In genomic region chr14:68146812-68147211, GRCh38 we compare ENCODE assay signal across 11 cellular contexts.
DNase-seq lines count a peak whose midpoint lies in the region; ATAC-seq and TF ChIP-seq lines count a peak whose summit lies in the region.
"Had no signal": no experiment of that assay in that cellular context is flagged by ENCODE, and none has a peak within 500 bp of the region (broad histone marks: within the 10 kb centered on the region; RNA-seq: fewer than 3 reads in every experiment).

No MANE protein-coding gene starts in this region.

- DNase-seq in heart left ventricle (no peak), left ventricle myocardium superior (no peak), MCF 10A (ENCODE audit: unreplicated experiment) (peak; percentile 82), mesenchymal stem cell (peak; percentile 93), vagina (ENCODE audit: extremely low spot score in 2 of 2) (no peak), MV-4-11 (lab: John Stamatoyannopoulos, UW) (no peak), activated gamma-delta T cell (lab: John Stamatoyannopoulos, UW) (no peak)
- DNase-seq in CD8-positive, alpha-beta T cell = no peak
- DNase-seq: activated B cell treated with CpG ODN at 0.5 μM for 24 hours, NCI-H1436 had no signal

- H3K27ac Mint-ChIP-seq in MCF 10A (ENCODE audit: low read depth, unreplicated experiment) = peak overlapping the region; percentile 95
- no peak overlapping the region for H3K27ac Mint-ChIP-seq in CD8-positive, alpha-beta T cell
- H3K27ac Mint-ChIP-seq: activated B cell treated with CpG ODN at 0.5 μM for 24 hours, B cell had no signal

- H3K27me3 Mint-ChIP-seq in MCF 10A (ENCODE audit: insufficient read depth, unreplicated experiment) = no peaks in the 10 kb centered on the region
- no peaks in the 10 kb centered on the region for H3K27me3 Mint-ChIP-seq in CD8-positive, alpha-beta T cell (ENCODE audit: low read depth)
- H3K27me3 Mint-ChIP-seq: activated B cell treated with CpG ODN at 0.5 μM for 24 hours, B cell had no signal

- WGBS in heart left ventricle, 4 donors = 69 to 79% (median 76%) methylated on average over 3 of the region's 3 CpGs
- 6% methylated on average over 2 of the region's 3 CpGs for WGBS in mesenchymal stem cell

- no peak overlapping the region for H2BK15ac ChIP-seq in mesenchymal stem cell (ENCODE audit: low read depth, poor library complexity, severe bottlenecking)

- CTCF ChIA-PET in MCF 10A (lab: Yijun Ruan, JAX) = interaction anchor here (0.9 kb wide), 1 partner anchor 643 kb away, joined by 3 read pairs; no protein-coding TSS in a partner anchor
- CTCF ChIA-PET in CD8-positive, alpha-beta T cell (lab: Charles Lee) = no interaction called here

- H3K4me1 ChIP-seq in heart left ventricle = peaks cover 0 to 40% (median 20%) of the 10 kb centered on the region in 12 donors
- peaks cover 8% of the 10 kb centered on the region for H3K4me1 ChIP-seq in mesenchymal stem cell (ENCODE audit: control insufficient read depth, insufficient read depth, low read depth, low read length)
- H3K4me1 ChIP-seq in vagina = peaks cover 49% of the 10 kb centered on the region
- peaks cover 11% of the 10 kb centered on the region for H3K4me1 ChIP-seq in CD8-positive, alpha-beta T cell (ENCODE audit: insufficient read depth, low read length)

- ATAC-seq in heart left ventricle = peak in 2 of 4 donors; percentile 14 to 36
- ATAC-seq in left ventricle myocardium superior = no peak
- no peak for ATAC-seq in CD8-positive, alpha-beta T cell

- POLR2A ChIA-PET in MCF 10A (lab: Yijun Ruan, JAX) = interaction anchor here (1.6 kb wide), 1 partner anchor 11 kb away, joined by 7 read pairs; no protein-coding TSS in a partner anchor
- POLR2A ChIA-PET in CD8-positive, alpha-beta T cell (lab: Charles Lee) = no interaction called here

- intact Hi-C loops in heart left ventricle (cut with DNase I) = loop anchor here in 3 of 10 donors (5.0 to 10.0 kb wide), 5 partner anchors 85 to 668 kb away; no protein-coding TSS in a partner anchor
- intact Hi-C loops in left ventricle myocardium superior (cut with micrococcal nuclease) = loop anchor here (10.0 kb wide), 1 partner anchor 98 kb away; no protein-coding TSS in a partner anchor
- intact Hi-C loops in MCF 10A (cut with micrococcal nuclease) = no loop called here
- intact Hi-C loops in vagina (cut with DNase I) = no loop called here
- intact Hi-C loops in CD8-positive, alpha-beta T cell (cut with DNase I, micrococcal nuclease) = no loop called here

- peaks cover 53% of the 10 kb centered on the region for H3K4me1 Mint-ChIP-seq in MCF 10A (ENCODE audit: insufficient read depth, unreplicated experiment)
- peaks cover 18% of the 10 kb centered on the region for H3K4me1 Mint-ChIP-seq in CD8-positive, alpha-beta T cell (ENCODE audit: low read depth)
- H3K4me1 Mint-ChIP-seq: activated B cell treated with CpG ODN at 0.5 μM for 24 hours, B cell had no signal

- BruUV-seq in MCF 10A (replicated peaks; lab: Mats Ljungman, UMichigan) = TSS peak; percentile 99

- H2BK5ac ChIP-seq in mesenchymal stem cell (ENCODE audit: low read depth, low read length, poor library complexity, severe bottlenecking) = no peak overlapping the region

- no peak overlapping the region for H4K8ac ChIP-seq in mesenchymal stem cell (ENCODE audit: low read length)

- peaks cover 8% of the 10 kb centered on the region for H3K79me1 ChIP-seq in mesenchymal stem cell (replicated peaks; ENCODE audit: low read length, poor library complexity, severe bottlenecking)

- H3K4me3 ChIP-seq in heart left ventricle (no peak overlapping the region), mesenchymal stem cell (ENCODE audit: insufficient read depth in 1 of 2, low read depth in 1 of 2, low read length in 2 of 2) (peak overlapping the region in 1 of 2 experiments; percentile 21), vagina (no peak overlapping the region)
- H3K4me3 ChIP-seq in CD8-positive, alpha-beta T cell (ENCODE audit: low read depth, low read length) = no peak overlapping the region

- H3K9me3 Mint-ChIP-seq in MCF 10A (ENCODE audit: unreplicated experiment) = peaks cover 9% of the 10 kb centered on the region
- H3K9me3 Mint-ChIP-seq in CD8-positive, alpha-beta T cell = peaks cover 24% of the 10 kb centered on the region

- no peaks in the 10 kb centered on the region for H3K36me3 ChIP-seq in heart left ventricle
- H3K36me3 ChIP-seq in mesenchymal stem cell (ENCODE audit: control insufficient read depth in 1 of 2, insufficient read depth in 2 of 2, low read depth in 1 of 2, low read length in 2 of 2) = no peaks in the 10 kb centered on the region
- no peaks in the 10 kb centered on the region for H3K36me3 ChIP-seq in vagina
- H3K36me3 ChIP-seq in CD8-positive, alpha-beta T cell (ENCODE audit: insufficient read depth, low read length) = no peaks in the 10 kb centered on the region

- H4K91ac ChIP-seq in mesenchymal stem cell (ENCODE audit: low read length) = no peak overlapping the region

- no peak overlapping the region for H3K4me2 ChIP-seq in mesenchymal stem cell (ENCODE audit: low read length, poor library complexity, severe bottlenecking)

- no peak overlapping the region for H3K23ac ChIP-seq in mesenchymal stem cell (ENCODE audit: low read length in 2 of 2)

- peak overlapping the region; percentile 28 for H3K4me3 Mint-ChIP-seq in MCF 10A (ENCODE audit: unreplicated experiment)
- H3K4me3 Mint-ChIP-seq in CD8-positive, alpha-beta T cell = no peak overlapping the region
- H3K4me3 Mint-ChIP-seq: activated B cell treated with CpG ODN at 0.5 μM for 24 hours, B cell had no signal

- H3K27me3 ChIP-seq in heart left ventricle = no peaks in the 10 kb centered on the region
- H3K27me3 ChIP-seq in mesenchymal stem cell (ENCODE audit: control insufficient read depth in 1 of 2, insufficient read depth in 1 of 2, low read length in 2 of 2) = no peaks in the 10 kb centered on the region
- H3K27me3 ChIP-seq in vagina = no peaks in the 10 kb centered on the region
- no peaks in the 10 kb centered on the region for H3K27me3 ChIP-seq in CD8-positive, alpha-beta T cell (ENCODE audit: insufficient read depth, low read length)

- TF ChIP-seq CTCF in heart left ventricle (IDR thresholded peaks at IDR 0.05) (no peak), MCF 10A (IDR thresholded peaks at IDR 0.05; ENCODE audit: unreplicated experiment) (no peak), vagina (IDR thresholded peaks at IDR 0.05) (no peak)
- no peak for TF ChIP-seq CTCF in CD8-positive, alpha-beta T cell (IDR thresholded peaks at IDR 0.05)

- peak overlapping the region; percentile 84 for H3K9ac ChIP-seq in mesenchymal stem cell (ENCODE audit: low read length)

- TF ChIP-seq POLR2A in heart left ventricle (IDR thresholded peaks at IDR 0.05) = no peak
- TF ChIP-seq POLR2A in vagina (IDR thresholded peaks at IDR 0.05) = no peak

- no peak overlapping the region for H2AFZ ChIP-seq in mesenchymal stem cell (ENCODE audit: low read depth, low read length)

- H3K9me3 ChIP-seq in heart left ventricle (peaks cover 0 to 36% (median 11%) of the 10 kb centered on the region in 12 donors), mesenchymal stem cell (ENCODE audit: control insufficient read depth, low read length) (peaks cover 15% of the 10 kb centered on the region), vagina (no peaks in the 10 kb centered on the region)
- no peaks in the 10 kb centered on the region for H3K9me3 ChIP-seq in CD8-positive, alpha-beta T cell (ENCODE audit: low read length)

- H3K27ac ChIP-seq in heart left ventricle = peak overlapping the region in 9 of 12 donors; percentile 15 to 89 (median 64)
- peak overlapping the region; percentile 95 for H3K27ac ChIP-seq in mesenchymal stem cell (ENCODE audit: low read length, poor library complexity, severe bottlenecking)
- peak overlapping the region; percentile 70 for H3K27ac ChIP-seq in vagina
- H3K27ac ChIP-seq in CD8-positive, alpha-beta T cell (ENCODE audit: low read depth, low read length) = no peak overlapping the region

- H2AK5ac ChIP-seq in mesenchymal stem cell (ENCODE audit: low read length, severe bottlenecking) = no peak overlapping the region

- no peak overlapping the region for H3K18ac ChIP-seq in mesenchymal stem cell (ENCODE audit: low read depth in 1 of 2, low read length in 2 of 2)

- peaks cover 7% of the 10 kb centered on the region for H3K36me3 Mint-ChIP-seq in MCF 10A (ENCODE audit: insufficient read depth, unreplicated experiment)
- H3K36me3 Mint-ChIP-seq in CD8-positive, alpha-beta T cell = peaks cover 11% of the 10 kb centered on the region

- H2BK12ac ChIP-seq in mesenchymal stem cell (ENCODE audit: low read length in 2 of 2) = no peak overlapping the region

- no peak overlapping the region for H3K4ac ChIP-seq in mesenchymal stem cell (ENCODE audit: low read depth in 1 of 2, low read length in 2 of 2)

- no peak overlapping the region for H2BK120ac ChIP-seq in mesenchymal stem cell (ENCODE audit: low read depth, low read length)

- no peak overlapping the region for H3K14ac ChIP-seq in mesenchymal stem cell (ENCODE audit: low read length in 2 of 2)

Comparison
In these comparisons a context has a peak if more than half of its experiments do, and no peak if none do; other contexts are left out.
1. DNase-seq: peak in MCF 10A (single experiment) and mesenchymal stem cell (single experiment); none in heart left ventricle (0 of 5), left ventricle myocardium superior (single experiment), vagina (0 of 2), CD8-positive, alpha-beta T cell (0 of 7), MV-4-11 (single experiment) and activated gamma-delta T cell (single experiment).